Comparison of ENCODE assay signal across 8 cellular contexts in genomic region chr6:38034269-38034914, GRCh38.
DNase-seq lines count a peak whose midpoint lies in the region; ATAC-seq and TF ChIP-seq lines count a peak whose summit lies in the region.

No MANE protein-coding gene starts in this region.

- TF ChIP-seq CTCF in transverse colon (IDR thresholded peaks at IDR 0.05), result peak in 4 of 5 experiments; percentile 14 to 37 (median 28)

- H3K4me1 ChIP-seq in transverse colon, result peaks cover 0 to 18% (median 9%) of the 10 kb centered on the region in 4 donors

- no peak for TF ChIP-seq EP300 in transverse colon (IDR thresholded peaks at IDR 0.05; ENCODE audit: low read depth)

- no peaks in the 10 kb centered on the region for H3K27me3 Mint-ChIP-seq in activated naive CD4-positive, alpha-beta T cell treated with anti-CD3 and anti-CD28 coated beads, Interleukin-2, amount 50 U/mL, for 24 hours

- intact Hi-C loops in transverse colon (cut with DNase I; ENCODE audit: low total_unique reads), result no loop called here

- no peak for ATAC-seq in GM18868 (IDR thresholded peaks at IDR 0.05; ENCODE audit: unreplicated experiment)

- no peak overlapping the region for H3K27ac ChIP-seq in transverse colon

- no peak overlapping the region for H3K4me3 ChIP-seq in transverse colon

- H3K9me3 ChIP-seq in transverse colon, result no peaks in the 10 kb centered on the region

- H3K27me3 ChIP-seq in transverse colon, result no peaks in the 10 kb centered on the region

- no peak overlapping the region for H3K27ac Mint-ChIP-seq in activated naive CD4-positive, alpha-beta T cell treated with anti-CD3 and anti-CD28 coated beads, Interleukin-2, amount 50 U/mL, for 24 hours

- no peak for DNase-seq in activated naive CD4-positive, alpha-beta T cell treated with anti-CD3 and anti-CD28 coated beads, Interleukin-2, amount 50 U/mL, for 16 hours
- peak; percentile 6 for DNase-seq in RPMI8226
- DNase-seq in glomerular endothelial cell (ENCODE audit: extremely low read depth, low read depth, low spot score), result peak; percentile 23
- DNase-seq in transverse colon, result no peak
- no peak for DNase-seq in DMS79 treated with DMSO at 0.1 percent for 48 hours (lab: John Stamatoyannopoulos, UW)
- DNase-seq in NCI-H187 (lab: John Stamatoyannopoulos, UW), result no peak

- in situ Hi-C loops in transverse colon (cut with MboI; ENCODE audit: low pct_ligation_motif_present in 1 of 4, low pct_unique_long_range_greater_than_20kb in 1 of 4, low sequenced_read_pairs in 3 of 4), result loop anchor here in 2 of 4 donors (25.0 kb wide), 1 partner anchor 453 kb away; no protein-coding TSS in a partner anchor

- peak overlapping the region; percentile 15 for H3K4me3 Mint-ChIP-seq in activated naive CD4-positive, alpha-beta T cell treated with anti-CD3 and anti-CD28 coated beads, Interleukin-2, amount 50 U/mL, for 24 hours

- no peaks in the 10 kb centered on the region for H3K36me3 ChIP-seq in transverse colon

- no peak for TF ChIP-seq POLR2A in transverse colon (IDR thresholded peaks at IDR 0.05)

- H3K4me1 Mint-ChIP-seq in activated naive CD4-positive, alpha-beta T cell treated with anti-CD3 and anti-CD28 coated beads, Interleukin-2, amount 50 U/mL, for 24 hours, result peaks cover 78% of the 10 kb centered on the region

- no peaks in the 10 kb centered on the region for H3K9me3 Mint-ChIP-seq in activated naive CD4-positive, alpha-beta T cell treated with anti-CD3 and anti-CD28 coated beads, Interleukin-2, amount 50 U/mL, for 24 hours

- H3K36me3 Mint-ChIP-seq in activated naive CD4-positive, alpha-beta T cell treated with anti-CD3 and anti-CD28 coated beads, Interleukin-2, amount 50 U/mL, for 24 hours, result peaks cover 6% of the 10 kb centered on the region

- WGBS in transverse colon (ENCODE audit: low coverage in 1 of 2), 2 donors, result 40 to 69% methylated on average over 1 of the region's 1 CpG

Comparison
In these comparisons a context has a peak if more than half of its experiments do, and no peak if none do; other contexts are left out.
1. DNase-seq: peak in RPMI8226 (single experiment) and glomerular endothelial cell (single experiment); none in activated naive CD4-positive, alpha-beta T cell treated with anti-CD3 and anti-CD28 coated beads, Interleukin-2, amount 50 U/mL, for 16 hours (single experiment), transverse colon (single experiment), DMS79 treated with DMSO at 0.1 percent for 48 hours (single experiment) and NCI-H187 (0 of 2).